In genomic region chr3:4550957-4551754, GRCh38 we compare ENCODE assay signal across 19 cellular contexts. TPM values are rescaled to one million over a fixed set of nuclear protein-coding genes. Genes with fewer than 3 reads are reported as not detected.
DNase-seq lines count a peak whose midpoint lies in the region; ATAC-seq, FAIRE-seq and TF ChIP-seq lines count a peak whose summit lies in the region.
"Had no signal": no experiment of that assay in that cellular context is flagged by ENCODE, and none has a peak within 500 bp of the region (broad histone marks: within the 10 kb centered on the region; RNA-seq: fewer than 3 reads in every experiment).

No MANE protein-coding gene starts in this region.

- H3K9ac ChIP-seq in H1 (replicated peaks in 1 of 4; ENCODE audit: extremely low read depth in 1 of 4, low read depth in 3 of 4, low read length in 3 of 4) (no peak overlapping the region), parathyroid adenoma (no peak overlapping the region)

- no peak overlapping the region for H3K14ac ChIP-seq in H1 (ENCODE audit: insufficient read length)

- H4K20me1 ChIP-seq in H1 (replicated peaks in 1 of 2; ENCODE audit: control insufficient read depth in 1 of 2, insufficient read depth in 2 of 2, low read length in 2 of 2): no peaks in the 10 kb centered on the region
- H4K20me1 ChIP-seq in hepatocyte (ENCODE audit: insufficient read depth, poor library complexity, severe bottlenecking): no peaks in the 10 kb centered on the region

- no peak overlapping the region for H2AK5ac ChIP-seq in H1 (ENCODE audit: low read depth, low read length)

- H3K36me3 ChIP-seq in H1 (ENCODE audit: control insufficient read depth in 2 of 4, insufficient read depth in 4 of 4, low read length in 3 of 4) (no peaks in the 10 kb centered on the region), hepatocyte (replicated peaks; ENCODE audit: insufficient read depth, low read depth) (no peaks in the 10 kb centered on the region), parathyroid adenoma (ENCODE audit: control insufficient read depth, insufficient read depth, low read length) (no peaks in the 10 kb centered on the region), psoas muscle (ENCODE audit: insufficient read depth in 1 of 2, low read depth in 1 of 2) (no peaks in the 10 kb centered on the region)
- H3K36me3 ChIP-seq: cardiac muscle cell, SJSA1, tibial nerve had no signal

- TF ChIP-seq CTCF in H1 (IDR thresholded peaks at IDR 0.05; ENCODE audit: control extremely low read depth in 1 of 3, insufficient read depth in 1 of 3, low read depth in 1 of 3, low read length in 3 of 3): no peak
- no peak for TF ChIP-seq CTCF in hepatocyte (IDR thresholded peaks at IDR 0.05; ENCODE audit: poor library complexity)
- TF ChIP-seq CTCF in parathyroid adenoma (IDR thresholded peaks at IDR 0.05): no peak
- no peak for TF ChIP-seq CTCF in psoas muscle (IDR thresholded peaks at IDR 0.05)

- CTCF ChIA-PET in H1 (lab: Charles Lee; ENCODE audit: partially characterized antibody): interaction anchor here (0.7 to 3.2 kb wide), 3 partner anchors 10 to 20 kb away, joined by 3 to 11 read pairs (median 4); no protein-coding TSS in a partner anchor

- H3K9me2 ChIP-seq in hepatocyte (replicated peaks; ENCODE audit: insufficient read depth): no peaks in the 10 kb centered on the region

- no peak overlapping the region for H3K4ac ChIP-seq in H1 (replicated peaks; ENCODE audit: insufficient read length, low read depth, low read length)

- no peak overlapping the region for H3K18ac ChIP-seq in H1 (ENCODE audit: extremely low read depth, low read length)

- TF ChIP-seq EP300 in H1 (IDR thresholded peaks at IDR 0.05; ENCODE audit: borderline replicate concordance in 1 of 2, low read depth in 2 of 2, low read length in 2 of 2): no peak

- H3K79me1 ChIP-seq in H1 (ENCODE audit: low read depth, low read length): no peaks in the 10 kb centered on the region

- peaks cover 18% of the 10 kb centered on the region for H3K4me1 Mint-ChIP-seq in T-helper 17 cell

- TF ChIP-seq POLR2A in H1 (IDR thresholded peaks at IDR 0.05; ENCODE audit: control extremely low read depth in 1 of 2, low read depth in 2 of 2, low read length in 2 of 2): no peak

- no peak overlapping the region for H2BK12ac ChIP-seq in H1 (ENCODE audit: low read depth, low read length)

- H3K9me3 ChIP-seq in H1 (ENCODE audit: insufficient read depth in 2 of 2, low read depth in 1 of 2, low read length in 1 of 2): no peaks in the 10 kb centered on the region
- no peaks in the 10 kb centered on the region for H3K9me3 ChIP-seq in hepatocyte (ENCODE audit: low read depth)
- H3K9me3 ChIP-seq in parathyroid adenoma (ENCODE audit: control insufficient read depth, low read length): no peaks in the 10 kb centered on the region
- H3K9me3 ChIP-seq in psoas muscle: no peaks in the 10 kb centered on the region
- no peaks in the 10 kb centered on the region for H3K9me3 ChIP-seq in T-helper 17 cell (ENCODE audit: control insufficient read depth, low read length, poor library complexity, severe bottlenecking)
- H3K9me3 ChIP-seq: SJSA1, tibial nerve had no signal

- no peak overlapping the region for H3K27ac Mint-ChIP-seq in T-helper 17 cell
- H3K27ac Mint-ChIP-seq: activated T-helper 2 cell treated with anti-CD3 and anti-CD28 coated beads, Interferon-gamma antibody, Interleukin-2, Interleukin-4, amounts not matched to agents 10 μg/mL and 5 μg/mL and 100 μg/mL, durations not matched to agents 14 hours and 24 hours and 36 hours; T-helper 2 cell treated with Interferon-gamma antibody and Interleukin-4, amounts not matched to agents 5 μg/mL and 100 μg/mL, for 36 hours had no signal

- H3K27me3 Mint-ChIP-seq in T-helper 17 cell: no peaks in the 10 kb centered on the region
- H3K27me3 Mint-ChIP-seq: CD8-positive, alpha-beta memory T cell had no signal

- H4K91ac ChIP-seq in H1 (replicated peaks; ENCODE audit: insufficient read length, low read length): no peak overlapping the region

- H3K4me2 ChIP-seq in H1 (ENCODE audit: insufficient read depth in 1 of 2, low read depth in 2 of 2, low read length in 2 of 2): no peak overlapping the region
- no peak overlapping the region for H3K4me2 ChIP-seq in hepatocyte
- no peak overlapping the region for H3K4me2 ChIP-seq in parathyroid adenoma (ENCODE audit: low read length)

- no peak overlapping the region for H3K23ac ChIP-seq in H1 (ENCODE audit: insufficient read length)

- H3K4me3 ChIP-seq in H1 (ENCODE audit: extremely low read depth in 1 of 4, insufficient read depth in 2 of 4, low read depth in 3 of 4, low read length in 4 of 4): no peak overlapping the region
- H3K4me3 ChIP-seq in hepatocyte: no peak overlapping the region
- H3K4me3 ChIP-seq in parathyroid adenoma (ENCODE audit: low read depth, low read length): no peak overlapping the region
- no peak overlapping the region for H3K4me3 ChIP-seq in psoas muscle
- H3K4me3 ChIP-seq: cardiac muscle cell, SJSA1, tibial nerve had no signal

- WGBS in H1 (ENCODE audit: extremely low coverage in 1 of 2, insufficient coverage in 1 of 2, insufficient read length in 1 of 2, insufficient replicate concordance in 2 of 2, low coverage in 1 of 2, low lambda C conversion rate in 2 of 2, missing lambda C conversion rate in 1 of 2), 2 experiments: 94% methylated on average over 5 of the region's 5 CpGs; no CpG with 5 or more reads in 1 of the 2 experiments
- WGBS in hepatocyte (ENCODE audit: low lambda C conversion rate, missing lambda C conversion rate): 61% methylated on average over 5 of the region's 5 CpGs
- 63 to 77% (median 70%) methylated on average over 5 of the region's 5 CpGs for WGBS in psoas muscle, 3 donors

- no peak overlapping the region for H3K56ac ChIP-seq in H1 (replicated peaks; ENCODE audit: insufficient read length, low read depth, low read length)

- H2AFZ ChIP-seq in H1 (ENCODE audit: low read length): no peak overlapping the region
- H2AFZ ChIP-seq in hepatocyte: no peak overlapping the region
- no peak overlapping the region for H2AFZ ChIP-seq in parathyroid adenoma

- H3K79me2 ChIP-seq in H1 (ENCODE audit: control insufficient read depth in 1 of 2, insufficient read depth in 2 of 2, low read length in 2 of 2) (no peaks in the 10 kb centered on the region), hepatocyte (peaks cover 8% of the 10 kb centered on the region), parathyroid adenoma (peaks cover 8% of the 10 kb centered on the region)

- no peak overlapping the region for H4K8ac ChIP-seq in H1 (ENCODE audit: extremely low read depth, insufficient read depth, low read length)

- no peak for FAIRE-seq in H1 (lab: Jason Lieb, UNC)

- no peak overlapping the region for H2BK20ac ChIP-seq in H1 (ENCODE audit: low read length)

- H3K27me3 ChIP-seq in H1 (replicated peaks in 1 of 4; ENCODE audit: control insufficient read depth in 3 of 4, extremely low read depth in 1 of 4, insufficient read depth in 3 of 4, low read length in 3 of 4): no peaks in the 10 kb centered on the region
- no peaks in the 10 kb centered on the region for H3K27me3 ChIP-seq in hepatocyte
- no peaks in the 10 kb centered on the region for H3K27me3 ChIP-seq in parathyroid adenoma (ENCODE audit: control insufficient read depth, insufficient read depth, low read length)
- no peaks in the 10 kb centered on the region for H3K27me3 ChIP-seq in psoas muscle (ENCODE audit: insufficient read depth in 3 of 3, low read length in 2 of 3)
- H3K27me3 ChIP-seq: cardiac muscle cell, SJSA1, tibial nerve had no signal

- no peak for ATAC-seq in psoas muscle
- ATAC-seq in T-helper 17 cell: no peak
- ATAC-seq: PC-3 had no signal

- no peak overlapping the region for H3K4me3 Mint-ChIP-seq in T-helper 17 cell
- H3K4me3 Mint-ChIP-seq: CD8-positive, alpha-beta memory T cell; T-helper 2 cell treated with Interferon-gamma antibody and Interleukin-4, amounts not matched to agents 5 μg/mL and 100 μg/mL, for 36 hours had no signal

- H3K36me3 Mint-ChIP-seq in T-helper 17 cell (ENCODE audit: low read depth): peaks cover 2% of the 10 kb centered on the region

- H2BK15ac ChIP-seq in H1 (ENCODE audit: low read length): peak overlapping the region; percentile 19; the same call in 1 of the 2 replicates

- no peak overlapping the region for H2BK120ac ChIP-seq in H1 (replicated peaks; ENCODE audit: low read depth, low read length)

- H3K4me1 ChIP-seq in H1 (replicated peaks in 1 of 4; ENCODE audit: control insufficient read depth in 3 of 4, insufficient read depth in 4 of 4, low read length in 3 of 4) (no peaks in the 10 kb centered on the region), hepatocyte (ENCODE audit: insufficient read depth) (peaks cover 38% of the 10 kb centered on the region), parathyroid adenoma (peaks cover 46% of the 10 kb centered on the region), psoas muscle (no peaks in the 10 kb centered on the region)
- H3K4me1 ChIP-seq: SJSA1 had no signal

- POLR2A ChIA-PET in H1 (lab: Charles Lee; ENCODE audit: partially characterized antibody): interaction anchor here (1.3 kb wide), 1 partner anchor 58 kb away, joined by 6 read pairs; the partner anchor contains the start of gene ITPR1

- no peak overlapping the region for H2BK5ac ChIP-seq in H1 (ENCODE audit: low read depth, low read length)

- H3K27ac ChIP-seq in H1 (ENCODE audit: low read depth, low read length): no peak overlapping the region
- peak overlapping the region; percentile 1 for H3K27ac ChIP-seq in hepatocyte
- peak overlapping the region; percentile 19 for H3K27ac ChIP-seq in parathyroid adenoma
- H3K27ac ChIP-seq in psoas muscle: no peak overlapping the region
- H3K27ac ChIP-seq: cardiac muscle cell, SJSA1, tibial nerve had no signal

- no peak for TF ChIP-seq RAD21 in H1 (IDR thresholded peaks at IDR 0.05 in 1 of 2, conservative IDR thresholded peaks at IDR 0.05 in 1 of 2; ENCODE audit: low read depth in 2 of 2, low read length in 2 of 2)

- intact Hi-C loops in psoas muscle (cut with DNase I): no loop called here

- H4K5ac ChIP-seq in H1 (ENCODE audit: insufficient read length, low read depth, low read length): no peak overlapping the region

- H3K23me2 ChIP-seq in H1 (ENCODE audit: low read depth, low read length): no peaks in the 10 kb centered on the region

- peak; percentile 33 for DNase-seq in HCEC 1CT
- no peak for DNase-seq in H1 (ENCODE audit: low read depth in 1 of 2, low spot score in 2 of 2)
- DNase-seq in hepatocyte (ENCODE audit: low spot score): no peak
- no peak for DNase-seq in psoas muscle
- DNase-seq in T-helper 17 cell: no peak
- DNase-seq in NCI-H1417 treated with DMSO at 0.1 percent for 48 hours (lab: John Stamatoyannopoulos, UW): no peak
- no peak for DNase-seq in DMS 273 treated with DMSO at 0.1 percent for 48 hours (lab: John Stamatoyannopoulos, UW)
- DNase-seq: activated CD4-positive, alpha-beta T cell treated with anti-CD3 and anti-CD28 coated beads for 1 hour; CD8-positive, alpha-beta memory T cell; effector memory CD4-positive, alpha-beta T cell; NCI-H146; NCI-H774; PC-3 had no signal

RNA-seq across cellular contexts. Expression of gene ITPR1, which starts 58.0 kb away (rescaled TPM):
- 11.5 and 16.3 TPM in 2 replicates for total RNA-seq in H1 (2021; fragmentation: NEBNext Ultra II Directional; extraction: Animal tissue kit (Norgen Biotek cat#: 25700))
- polyA plus RNA-seq in H1 (2011; rRNA removed) (2.0 and 2.5 TPM in 2 replicates), hepatocyte (46.8 and 54.8 TPM in 2 replicates), psoas muscle (1 to 10 TPM; 4.4 to 9.2 (median 9.0) TPM)
- 3.3 TPM for polyA plus RNA-seq in H1 (2011; cell fraction: cytosol; rRNA removed)
- 9.5 TPM for polyA plus RNA-seq in H1 (2011; cell fraction: nucleus; rRNA removed)
- 3.1 to 7.3 TPM (median 4.0 TPM) in 4 replicates for polyA plus RNA-seq in H1 (2012, experiment 1 of 2)
- 0.64 TPM for polyA plus RNA-seq in H1 (2012, experiment 2 of 2)
- 4.2 TPM for polyA plus RNA-seq in H1 (2013, experiment 1 of 2)
- 3.5 TPM for polyA plus RNA-seq in H1 (2013, experiment 2 of 2)
- polyA minus RNA-seq in H1 (2011; rRNA and poly(A)+ RNA removed): 21.2 and 23.3 TPM in 2 replicates
- 12.2 TPM for polyA minus RNA-seq in H1 (2011; cell fraction: cytosol; rRNA and poly(A)+ RNA removed)
- 63.0 TPM for polyA minus RNA-seq in H1 (2011; cell fraction: nucleus; rRNA and poly(A)+ RNA removed)
- total RNA-seq in hepatocyte (79.1 and 90.8 TPM in 2 replicates), psoas muscle (1 to 10 TPM; 6.2 to 9.2 (median 8.3) TPM), T-helper 17 cell (100 to 1,000 TPM in 1 of 2 donors, 10 to 100 TPM in 1; 92.0 to 102 TPM)

Comparison
In these comparisons a context has a peak if more than half of its experiments do, and no peak if none do; other contexts are left out.
1. H3K27ac ChIP-seq: peak in hepatocyte (single experiment) and parathyroid adenoma (single experiment); none in H1 (single experiment) and psoas muscle (single experiment).